In the genomic region with DNA sequence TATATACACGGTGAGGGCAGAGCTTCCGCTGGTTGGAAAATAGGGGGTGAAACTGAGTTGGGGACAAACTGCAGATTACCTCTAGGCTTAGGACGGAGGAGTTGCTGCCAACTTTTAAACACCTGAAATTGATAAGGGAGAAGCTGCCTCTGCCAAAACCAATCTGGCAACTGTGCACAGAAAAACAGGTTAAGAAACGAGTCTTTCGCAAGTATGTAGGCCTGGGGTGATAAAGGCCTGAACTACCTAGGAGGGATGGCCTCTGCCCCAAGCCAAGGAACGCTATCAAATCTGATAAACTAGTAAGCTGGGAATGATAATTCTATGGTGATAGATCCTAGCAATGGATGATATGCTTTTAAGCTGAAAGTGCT, we compare ENCODE assay signal across 19 cellular contexts.
"Had no signal": no experiment of that assay in that cellular context is flagged by ENCODE, and none has a peak within 500 bp of the region (broad histone marks: within the 10 kb centered on the region; RNA-seq: fewer than 3 reads in every experiment).

No MANE protein-coding gene starts in this region.

- H3K4me3 ChIP-seq: gastroesophageal sphincter, heart left ventricle, lower lobe of right lung, upper lobe of left lung had no signal

- H3K9me3 ChIP-seq: gastroesophageal sphincter, heart left ventricle, lower lobe of right lung, upper lobe of left lung had no signal

- H3K36me3 ChIP-seq: gastroesophageal sphincter, heart left ventricle, lower lobe of right lung, upper lobe of left lung had no signal

- H3K27me3 ChIP-seq: gastroesophageal sphincter, heart left ventricle, upper lobe of left lung had no signal

- H3K27ac ChIP-seq: gastroesophageal sphincter, lower lobe of right lung, upper lobe of left lung had no signal

- DNase-seq: activated CD4-positive, alpha-beta T cell treated with anti-CD3 and anti-CD28 coated beads, Interleukin-2, amount 10 ng/mL, durations not matched to agents 24 days and 14 days; activated CD8-positive, alpha-beta T cell treated with anti-CD3 and anti-CD28 coated beads for 36 hours; activated naive CD4-positive, alpha-beta T cell; activated naive CD8-positive, alpha-beta T cell treated with anti-CD3 and anti-CD28 coated beads for 36 hours; activated T-cell treated with anti-CD3 and anti-CD28 coated beads, Interleukin-2, amount 50 U/mL, for 1 hour; amniotic stem cell; cortex of kidney; effector CD4-positive, alpha-beta T cell; lower lobe of right lung; stimulated activated CD4-positive, alpha-beta T cell treated with anti-CD3 and anti-CD28 coated beads, Interleukin-12 subunit alpha, Interleukin-12 subunit beta, amount 100 ng/mL, for 4 hours; stimulated activated CD4-positive, alpha-beta T cell treated with anti-CD3 and anti-CD28 coated beads, Interleukin-1b, Interleukin-23, amount 100 ng/mL, for 48 hours; stimulated activated CD8-positive, alpha-beta memory T cell treated with anti-CD3 and anti-CD28 coated beads, Interleukin-4, amount 100 ng/mL, for 48 hours; stimulated activated naive CD4-positive, alpha-beta T cell; T-helper 1 cell had no signal

- ATAC-seq: activated CD8-positive, alpha-beta T cell treated with anti-CD3 and anti-CD28 coated beads for 36 hours; activated T-helper 17 cell treated with anti-CD3 and anti-CD28 coated beads, Interleukin-2, amount 50 U/mL, for 72 hours; esophagus mucosa; gastroesophageal sphincter had no signal
